ENCODE assay signal across 9 cellular contexts in genomic region chr5:36870399-36871040, GRCh38. TPM values are rescaled to one million over a fixed set of nuclear protein-coding genes. Genes with fewer than 3 reads are reported as not detected.
A peak's percentile ranks its signal among the peaks of the same experiment; 100 is the strongest.
DNase-seq lines count a peak whose midpoint lies in the region; ATAC-seq and TF ChIP-seq lines count a peak whose summit lies in the region.
"Had no signal": no experiment of that assay in that cellular context is flagged by ENCODE, and none has a peak within 500 bp of the region (broad histone marks: within the 10 kb centered on the region; RNA-seq: fewer than 3 reads in every experiment).

No MANE protein-coding gene starts in this region.

- ATAC-seq in GM18907 (IDR thresholded peaks at IDR 0.05; ENCODE audit: unreplicated experiment) = peak; percentile 82
- peak; percentile 98 for ATAC-seq in HG03060 (IDR thresholded peaks at IDR 0.05; ENCODE audit: low read depth, unreplicated experiment)

- DNase-seq in CD1c-positive myeloid dendritic cell (ENCODE audit: extremely low spot score) (peak; percentile 86), NCI-H187 (lab: John Stamatoyannopoulos, UW) (peak; percentile 15 to 34), SW 1271 (lab: John Stamatoyannopoulos, UW) (peak; percentile 44 to 88), fibroblast of gingiva (ENCODE audit: low read depth) (peak; percentile 57), mucosa of gallbladder (ENCODE audit: low spot score) (no peak)

- peaks cover 13 to 17% of the 10 kb centered on the region in 2 experiments for H3K4me1 ChIP-seq in neutrophil (ENCODE audit: control insufficient read depth in 1 of 2, insufficient read depth in 1 of 2, low read depth in 1 of 2, low read length in 1 of 2)

- H3K36me3 ChIP-seq in neutrophil = no peaks in the 10 kb centered on the region

- H3K9me3 ChIP-seq in neutrophil = no peaks in the 10 kb centered on the region
- H3K9me3 ChIP-seq: SJCRH30 had no signal

- no peak overlapping the region for H3K4me3 ChIP-seq in neutrophil (ENCODE audit: low read depth in 1 of 2, low read length in 1 of 2)
- H3K4me3 ChIP-seq: SJCRH30 had no signal

- TF ChIP-seq CTCF in neutrophil (IDR thresholded peaks at IDR 0.05) = peak; percentile 60

- no peaks in the 10 kb centered on the region for H3K27me3 ChIP-seq in neutrophil
- H3K27me3 ChIP-seq: SJCRH30 had no signal

- H3K27ac ChIP-seq in neutrophil = peak overlapping the region; percentile 5
- H3K27ac ChIP-seq: SJCRH30 had no signal

RNA-seq across cellular contexts. Expression of gene NIPBL, which starts 6.0 kb away (rescaled TPM):
- 60.9 TPM for total RNA-seq in mucosa of gallbladder
